8 cellular contexts compared by ENCODE assay signal in the genomic region with DNA sequence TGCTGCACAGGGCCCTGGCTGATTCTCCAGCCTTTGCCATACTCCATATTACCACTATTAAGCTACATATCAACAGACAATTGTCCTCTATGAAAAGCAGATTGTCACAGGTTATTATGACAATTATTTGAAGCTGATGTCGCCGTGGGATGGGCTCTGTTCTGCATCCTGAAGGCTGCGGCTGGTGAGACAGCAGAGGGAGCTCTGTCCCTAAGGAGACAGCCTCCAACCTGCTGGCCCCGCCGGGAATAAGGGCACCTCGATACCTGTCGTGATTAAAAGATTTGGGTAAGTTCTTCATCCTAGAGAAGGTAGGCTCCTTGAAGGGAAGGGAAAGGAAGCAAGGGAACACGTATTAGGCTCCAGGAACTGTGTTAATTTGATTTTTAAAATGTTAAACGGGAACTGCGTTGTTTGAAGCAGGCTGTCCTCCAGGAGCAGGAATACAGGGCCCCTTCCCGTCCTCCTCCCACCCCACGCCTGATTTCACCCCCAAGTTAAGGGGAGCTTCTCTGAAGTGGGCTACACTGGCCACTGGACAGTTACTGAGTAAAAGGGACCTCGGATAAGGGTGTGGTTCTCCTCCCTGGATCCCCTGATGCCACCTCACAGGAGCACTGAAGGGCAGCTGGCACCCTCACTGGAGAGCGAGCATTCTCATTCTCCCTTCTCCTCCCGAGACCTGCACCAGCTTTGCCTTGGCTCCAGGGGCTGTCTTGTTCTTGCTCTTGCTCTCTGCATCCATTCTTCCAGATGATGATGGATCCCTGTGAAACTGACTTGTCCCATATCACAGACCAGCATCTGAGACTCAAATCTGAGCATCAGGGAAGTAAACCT.
DNase-seq lines count a peak whose midpoint lies in the region; ATAC-seq and TF ChIP-seq lines count a peak whose summit lies in the region.

No MANE protein-coding gene starts in this region.

- H3K9me3 ChIP-seq in effector memory CD4-positive, alpha-beta T cell (ENCODE audit: control insufficient read depth, low read length) = no peaks in the 10 kb centered on the region

- DNase-seq in DMS53 treated with DMSO at 0.1 percent for 48 hours (lab: John Stamatoyannopoulos, UW; ENCODE audit: unreplicated experiment) (peak; percentile 62), LNCaP clone FGC (ENCODE audit: low read depth) (no peak), fibroblast of mammary gland (ENCODE audit: low read depth) (peak; percentile 27), nucleus accumbens (lab: John Stamatoyannopoulos, UW) (peak in 38 of 56 donors; percentile 3 to 74 (median 25)), NCI-H1105 (lab: John Stamatoyannopoulos, UW) (no peak)
- DNase-seq in activated CD8-positive, alpha-beta memory T cell treated with anti-CD3 and anti-CD28 coated beads for 24 hours = peak; percentile 60
- no peak for DNase-seq in effector memory CD4-positive, alpha-beta T cell

- H3K27ac ChIP-seq in effector memory CD4-positive, alpha-beta T cell (ENCODE audit: insufficient read depth, low read length, poor library complexity, severe bottlenecking) = no peak overlapping the region

- TF ChIP-seq CTCF in LNCaP clone FGC (IDR thresholded peaks at IDR 0.05; ENCODE audit: control insufficient read depth, extremely low read depth, insufficient read depth) (peak; percentile 93), fibroblast of mammary gland (conservative IDR thresholded peaks at IDR 0.05; ENCODE audit: control insufficient read depth, insufficient read depth, low read depth, low read length) (peak; percentile 59)

- peaks cover 5% of the 10 kb centered on the region for H3K4me1 ChIP-seq in effector memory CD4-positive, alpha-beta T cell (ENCODE audit: control insufficient read depth, insufficient read depth, low read length, poor library complexity, severe bottlenecking)

- no peaks in the 10 kb centered on the region for H3K36me3 ChIP-seq in effector memory CD4-positive, alpha-beta T cell (ENCODE audit: control insufficient read depth, insufficient read depth, low read length)

- H3K4me3 ChIP-seq in LNCaP clone FGC (ENCODE audit: low read depth, low read length) (no peak overlapping the region), fibroblast of mammary gland (ENCODE audit: control insufficient read depth, low read depth, low read length) (no peak overlapping the region)
- no peak overlapping the region for H3K4me3 ChIP-seq in effector memory CD4-positive, alpha-beta T cell (ENCODE audit: insufficient read depth, low read depth, low read length, poor library complexity, severe bottlenecking)

- no peaks in the 10 kb centered on the region for H3K27me3 ChIP-seq in effector memory CD4-positive, alpha-beta T cell (replicated peaks; ENCODE audit: control insufficient read depth, insufficient read depth, low read length, poor library complexity, severe bottlenecking)

- no peak for ATAC-seq in GM21423 (IDR thresholded peaks at IDR 0.05; ENCODE audit: unreplicated experiment)

Comparison
In these comparisons a context has a peak if more than half of its experiments do, and no peak if none do; other contexts are left out.
1. DNase-seq: peak in DMS53 treated with DMSO at 0.1 percent for 48 hours (single experiment), activated CD8-positive, alpha-beta memory T cell treated with anti-CD3 and anti-CD28 coated beads for 24 hours (single experiment), fibroblast of mammary gland (single experiment) and nucleus accumbens (38 of 56); none in LNCaP clone FGC (single experiment), effector memory CD4-positive, alpha-beta T cell (0 of 3) and NCI-H1105 (single experiment).